28 cellular contexts compared by ENCODE assay signal in the genomic region with DNA sequence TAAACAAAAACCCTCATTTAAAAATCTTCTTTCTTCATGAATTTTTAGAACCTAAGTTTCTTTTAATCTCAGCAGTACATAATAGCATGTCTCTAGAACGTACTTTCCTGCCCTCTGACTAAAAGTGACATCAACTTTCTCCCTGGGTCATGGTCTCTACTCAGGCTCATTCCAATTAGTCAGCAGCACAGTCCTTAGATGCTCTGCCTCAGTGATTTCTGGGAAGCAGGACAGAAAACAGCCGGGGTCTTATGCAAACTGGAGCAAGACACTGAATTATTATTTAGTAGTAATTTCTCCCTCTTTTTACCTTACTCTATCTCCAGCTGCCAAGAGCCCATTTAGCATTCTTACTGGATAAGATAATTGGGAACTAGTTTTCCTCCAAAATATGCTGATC.
A peak's percentile ranks its signal among the peaks of the same experiment; 100 is the strongest.
DNase-seq lines count a peak whose midpoint lies in the region; ATAC-seq and TF ChIP-seq lines count a peak whose summit lies in the region.
"Had no signal": no experiment of that assay in that cellular context is flagged by ENCODE, and none has a peak within 500 bp of the region (broad histone marks: within the 10 kb centered on the region; RNA-seq: fewer than 3 reads in every experiment).

No MANE protein-coding gene starts in this region.

- peak; percentile 18 for DNase-seq in IMR-90
- DNase-seq in stromal cell of bone marrow (ENCODE audit: low read depth): peak; percentile 18
- no peak for DNase-seq in GM10248 (ENCODE audit: extremely low spot score)
- no peak for DNase-seq in activated T-cell treated with anti-CD3 and anti-CD28 coated beads, Interleukin-2, amount 50 U/mL, for 24 hours
- DNase-seq: activated CD4-positive, alpha-beta T cell treated with anti-CD3 and anti-CD28 coated beads for 48 hours; activated T-cell treated with anti-CD3 and anti-CD28 coated beads, Interleukin-2, amount 50 U/mL, for 1 hour; Calu3; cortex of kidney; DND-41; H9; islet precursor cell; NCI-H1092; NCI-H187; NCI-H2171; NCI-H524 treated with DMSO at 0.1 percent for 48 hours; PC-9; SHP77; sigmoid colon; stimulated activated CD4-positive, alpha-beta T cell treated with anti-CD3 and anti-CD28 coated beads, Interleukin-15, amount 100 ng/mL, for 24 hours; stimulated activated naive CD4-positive, alpha-beta T cell treated with Interleukin-2 at 50 U/mL for 16 hours had no signal

- POLR2A ChIA-PET in IMR-90 (lab: Charles Lee; ENCODE audit: unreplicated experiment) (no interaction called here), GM10248 (lab: Yijun Ruan, JAX) (no interaction called here)

- H3K4me1 ChIP-seq in IMR-90 (ENCODE audit: control insufficient read depth, insufficient read depth, low read length): no peaks in the 10 kb centered on the region
- H3K4me1 ChIP-seq: BLaER1 treated with 17β-estradiol and CSF1 and Interleukin-3, amounts not matched to agents 10 nM and 100 nM; breast epithelium; sigmoid colon had no signal

- no peaks in the 10 kb centered on the region for H3K36me3 Mint-ChIP-seq in activated T-cell treated with anti-CD3 and anti-CD28 coated beads, Interleukin-2, amount 50 U/mL, for 24 hours (ENCODE audit: low read depth)
- H3K36me3 Mint-ChIP-seq: IgD-negative memory B cell had no signal

- H3K4me1 Mint-ChIP-seq in activated T-cell treated with anti-CD3 and anti-CD28 coated beads, Interleukin-2, amount 50 U/mL, for 24 hours (ENCODE audit: low read depth): no peaks in the 10 kb centered on the region
- H3K4me1 Mint-ChIP-seq: IgD-negative memory B cell had no signal

- no peak overlapping the region for H3K4me2 ChIP-seq in IMR-90 (ENCODE audit: low read depth, low read length)
- H3K4me2 ChIP-seq: BLaER1 treated with 17β-estradiol and CSF1 and Interleukin-3, amounts not matched to agents 10 nM and 100 nM; PC-9 had no signal

- no peak overlapping the region for H4K8ac ChIP-seq in IMR-90 (ENCODE audit: low read depth in 2 of 2, low read length in 2 of 2)

- no peak for TF ChIP-seq RAD21 in IMR-90 (IDR thresholded peaks at IDR 0.05; ENCODE audit: low read length)

- no peaks in the 10 kb centered on the region for H3K9me1 ChIP-seq in IMR-90 (ENCODE audit: insufficient read depth, low read length)

- intact Hi-C loops in IMR-90 (cut with micrococcal nuclease): no loop called here

- no peaks in the 10 kb centered on the region for H3K9me3 ChIP-seq in IMR-90 (ENCODE audit: control insufficient read depth, insufficient read depth, low read length)
- H3K9me3 ChIP-seq: BLaER1 treated with 17β-estradiol and CSF1 and Interleukin-3, amounts not matched to agents 10 nM and 100 nM; breast epithelium; sigmoid colon had no signal

- no peaks in the 10 kb centered on the region for H3K9me3 Mint-ChIP-seq in activated T-cell treated with anti-CD3 and anti-CD28 coated beads, Interleukin-2, amount 50 U/mL, for 24 hours
- H3K9me3 Mint-ChIP-seq: H9; IgD-negative memory B cell; T-helper 2 cell treated with Interferon-gamma antibody and Interleukin-4, amounts not matched to agents 5 μg/mL and 100 μg/mL, for 36 hours had no signal

- H2AFZ ChIP-seq in IMR-90 (replicated peaks; ENCODE audit: low read length, poor library complexity): no peak overlapping the region
- H2AFZ ChIP-seq: PC-9 had no signal

- no peak overlapping the region for H2BK15ac ChIP-seq in IMR-90 (ENCODE audit: low read depth, low read length)

- H3K79me1 ChIP-seq in IMR-90 (ENCODE audit: low read depth in 1 of 2, low read length in 2 of 2): no peaks in the 10 kb centered on the region

- dilution Hi-C loops in IMR-90 (cut with HindIII; ENCODE audit: low sequenced_read_pairs, unreplicated experiment): no loop called here

- ATAC-seq in IMR-90 (ENCODE audit: low read depth) (peak; percentile 46; the same call in 1 of the 2 replicates), HG02759 (IDR thresholded peaks at IDR 0.05; ENCODE audit: unreplicated experiment) (no peak)
- ATAC-seq: esophagus mucosa had no signal

- no peak overlapping the region for H2BK5ac ChIP-seq in IMR-90 (ENCODE audit: low read depth, low read length, poor library complexity, severe bottlenecking)

- no peak overlapping the region for H2BK120ac ChIP-seq in IMR-90 (ENCODE audit: low read depth, low read length)

- CTCF ChIA-PET in IMR-90 (lab: Yijun Ruan, JAX): no interaction called here
- CTCF ChIA-PET in GM10248 (lab: Yijun Ruan, JAX): interaction anchor here (0.8 to 1.2 kb wide), 2 partner anchors 16 to 451 kb away, joined by 3 read pairs; no protein-coding TSS in a partner anchor

- no peak overlapping the region for H3K56ac ChIP-seq in IMR-90 (ENCODE audit: extremely low read depth, insufficient read depth, low read length)

- H3K9ac ChIP-seq in IMR-90 (ENCODE audit: low read depth, low read length): no peak overlapping the region
- H3K9ac ChIP-seq: BLaER1 treated with 17β-estradiol and CSF1 and Interleukin-3, amounts not matched to agents 10 nM and 100 nM had no signal

- no peak overlapping the region for H4K91ac ChIP-seq in IMR-90 (ENCODE audit: insufficient read depth, low read depth, low read length)

- no peak for TF ChIP-seq POLR2A in IMR-90 (IDR thresholded peaks at IDR 0.05; ENCODE audit: low read depth, low read length)

- no peak overlapping the region for H3K4ac ChIP-seq in IMR-90 (ENCODE audit: low read depth, low read length)

- no TSS peak for BruUV-seq in IMR-90 (replicated peaks; lab: Mats Ljungman, UMichigan)

- no peak overlapping the region for H3K18ac ChIP-seq in IMR-90 (ENCODE audit: low read depth, low read length)

- H3K27ac ChIP-seq in IMR-90 (ENCODE audit: insufficient read depth, low read length) (no peak overlapping the region), cingulate gyrus (ENCODE audit: low read depth, low read length) (peak overlapping the region; percentile 70), layer of hippocampus (ENCODE audit: low read depth, low read length) (peak overlapping the region; percentile 71)
- H3K27ac ChIP-seq: BLaER1 treated with 17β-estradiol and CSF1 and Interleukin-3, amounts not matched to agents 10 nM and 100 nM; breast epithelium; PC-9; sigmoid colon had no signal

- no peak overlapping the region for H3K27ac Mint-ChIP-seq in activated T-cell treated with anti-CD3 and anti-CD28 coated beads, Interleukin-2, amount 50 U/mL, for 24 hours
- H3K27ac Mint-ChIP-seq: T-helper 2 cell treated with Interferon-gamma antibody and Interleukin-4, amounts not matched to agents 5 μg/mL and 100 μg/mL, for 36 hours had no signal

- H4K5ac ChIP-seq in IMR-90 (ENCODE audit: low read depth, low read length): no peak overlapping the region

- no peaks in the 10 kb centered on the region for H3K27me3 Mint-ChIP-seq in activated T-cell treated with anti-CD3 and anti-CD28 coated beads, Interleukin-2, amount 50 U/mL, for 24 hours
- H3K27me3 Mint-ChIP-seq: IgD-negative memory B cell had no signal

- no peak overlapping the region for H3K23ac ChIP-seq in IMR-90 (ENCODE audit: low read depth, low read length)

- TF ChIP-seq CTCF in IMR-90 (conservative IDR thresholded peaks at IDR 0.05; ENCODE audit: low read depth, low read length): no peak
- no peak for TF ChIP-seq CTCF in GM10248 (IDR thresholded peaks at IDR 0.05; ENCODE audit: control extremely low read depth, extremely low read depth, low read depth, missing control alignments)

- no peak overlapping the region for H2AK9ac ChIP-seq in IMR-90 (replicated peaks; ENCODE audit: low read depth, low read length, poor library complexity)

- H2AK5ac ChIP-seq in IMR-90 (ENCODE audit: low read depth, low read length): no peak overlapping the region

- no peaks in the 10 kb centered on the region for H4K20me1 ChIP-seq in IMR-90 (ENCODE audit: insufficient read depth, low read length)
- H4K20me1 ChIP-seq: BLaER1 treated with 17β-estradiol and CSF1 and Interleukin-3, amounts not matched to agents 10 nM and 100 nM had no signal

- H2BK20ac ChIP-seq in IMR-90 (ENCODE audit: low read depth, low read length): no peak overlapping the region

- in situ Hi-C loops in IMR-90 (cut with MboI; ENCODE audit: low sequenced_read_pairs): no loop called here

- no peak overlapping the region for H3K4me3 Mint-ChIP-seq in activated T-cell treated with anti-CD3 and anti-CD28 coated beads, Interleukin-2, amount 50 U/mL, for 24 hours
- H3K4me3 Mint-ChIP-seq: H9; IgD-negative memory B cell; T-helper 2 cell treated with Interferon-gamma antibody and Interleukin-4, amounts not matched to agents 5 μg/mL and 100 μg/mL, for 36 hours had no signal

- H3K4me3 ChIP-seq in IMR-90 (ENCODE audit: insufficient read depth, low read depth, low read length): no peak overlapping the region
- H3K4me3 ChIP-seq: BLaER1 treated with 17β-estradiol and CSF1 and Interleukin-3, amounts not matched to agents 10 nM and 100 nM; breast epithelium; PC-9; sigmoid colon had no signal

- no peaks in the 10 kb centered on the region for H3K36me3 ChIP-seq in IMR-90 (ENCODE audit: control insufficient read depth, insufficient read depth, low read length)
- H3K36me3 ChIP-seq: BLaER1 treated with 17β-estradiol and CSF1 and Interleukin-3, amounts not matched to agents 10 nM and 100 nM; breast epithelium; sigmoid colon had no signal

- H3K27me3 ChIP-seq in IMR-90 (ENCODE audit: control insufficient read depth, insufficient read depth, low read length) (no peaks in the 10 kb centered on the region), layer of hippocampus (ENCODE audit: control insufficient read depth, insufficient read depth, low read length) (no peaks in the 10 kb centered on the region)
- H3K27me3 ChIP-seq: BLaER1 treated with 17β-estradiol and CSF1 and Interleukin-3, amounts not matched to agents 10 nM and 100 nM; breast epithelium; sigmoid colon had no signal

- WGBS in IMR-90 (ENCODE audit: extremely low coverage in 2 of 2, insufficient read length in 1 of 2), 2 experiments: no CpG with 5 or more reads among the region's 2 CpGs

- no peak overlapping the region for H3K14ac ChIP-seq in IMR-90 (replicated peaks; ENCODE audit: low read depth, low read length)

TF ChIP-seq in IMR-90, 13 proteins besides CTCF, POLR2A, EP300 and RAD21 (continues in another document):
- TF ChIP-seq, protein P1, sequence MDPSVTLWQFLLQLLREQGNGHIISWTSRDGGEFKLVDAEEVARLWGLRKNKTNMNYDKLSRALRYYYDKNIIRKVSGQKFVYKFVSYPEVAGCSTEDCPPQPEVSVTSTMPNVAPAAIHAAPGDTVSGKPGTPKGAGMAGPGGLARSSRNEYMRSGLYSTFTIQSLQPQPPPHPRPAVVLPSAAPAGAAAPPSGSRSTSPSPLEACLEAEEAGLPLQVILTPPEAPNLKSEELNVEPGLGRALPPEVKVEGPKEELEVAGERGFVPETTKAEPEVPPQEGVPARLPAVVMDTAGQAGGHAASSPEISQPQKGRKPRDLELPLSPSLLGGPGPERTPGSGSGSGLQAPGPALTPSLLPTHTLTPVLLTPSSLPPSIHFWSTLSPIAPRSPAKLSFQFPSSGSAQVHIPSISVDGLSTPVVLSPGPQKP (IDR thresholded peaks at IDR 0.05; ENCODE audit: borderline replicate concordance, low read depth, low read length): no peak
- no peak for TF ChIP-seq MAFK (IDR thresholded peaks at IDR 0.05; ENCODE audit: low read depth, low read length)
- TF ChIP-seq MXI1 (IDR thresholded peaks at IDR 0.05; ENCODE audit: borderline replicate concordance, low read depth, low read length): no peak
- TF ChIP-seq BHLHE40 (IDR thresholded peaks at IDR 0.05; ENCODE audit: low read depth, low read length): no peak
- no peak for TF ChIP-seq FOS (IDR thresholded peaks at IDR 0.05; ENCODE audit: low read depth, low read length)
- TF ChIP-seq RCOR1 (IDR thresholded peaks at IDR 0.05; ENCODE audit: insufficient replicate concordance, low read length): no peak

Comparison
In these comparisons a context has a peak if more than half of its experiments do, and no peak if none do; other contexts are left out.
1. DNase-seq: peak in IMR-90 (single experiment) and stromal cell of bone marrow (single experiment); none in GM10248 (single experiment) and activated T-cell treated with anti-CD3 and anti-CD28 coated beads, Interleukin-2, amount 50 U/mL, for 24 hours (single experiment).